In genomic region chr15:60633426-60633968, GRCh38 we compare ENCODE assay signal across 14 cellular contexts.
"Had no signal": no experiment of that assay in that cellular context is flagged by ENCODE, and none has a peak within 500 bp of the region (broad histone marks: within the 10 kb centered on the region; RNA-seq: fewer than 3 reads in every experiment).

No MANE protein-coding gene starts in this region.

- H3K36me3 Mint-ChIP-seq: activated naive CD8-positive, alpha-beta T cell treated with anti-CD3 and anti-CD28 coated beads, Interleukin-2, amount 10 ng/mL, durations not matched to agents 7 days and 5 days had no signal

- DNase-seq: activated CD4-positive, alpha-beta T cell treated with anti-CD3 and anti-CD28 coated beads for 4 hours; activated CD8-positive, alpha-beta memory T cell treated with anti-CD3 and anti-CD28 coated beads, Interleukin-2, amount 50 U/mL, for 4 hours; activated CD8-positive, alpha-beta T cell treated with anti-CD3 and anti-CD28 coated beads for 36 hours; activated naive CD8-positive, alpha-beta T cell treated with anti-CD3 and anti-CD28 coated beads, Interleukin-2, amount 10 ng/mL, durations not matched to agents 7 days and 5 days; activated T-cell treated with anti-CD3 and anti-CD28 coated beads, Interleukin-2, amount 50 U/mL, for 72 hours; anterior cingulate cortex; dorsolateral prefrontal cortex; foreskin fibroblast; glutamatergic neuron; mucosa of descending colon; naive thymus-derived CD8-positive, alpha-beta T cell; posterior cingulate gyrus; tibial artery; uterus had no signal

- H3K27me3 Mint-ChIP-seq: activated CD8-positive, alpha-beta T cell treated with anti-CD3 and anti-CD28 coated beads for 36 hours; naive thymus-derived CD8-positive, alpha-beta T cell had no signal

- H3K9me3 Mint-ChIP-seq: activated naive CD8-positive, alpha-beta T cell treated with anti-CD3 and anti-CD28 coated beads, Interleukin-2, amount 10 ng/mL, durations not matched to agents 7 days and 5 days; naive thymus-derived CD8-positive, alpha-beta T cell had no signal

- ATAC-seq: activated CD8-positive, alpha-beta T cell treated with anti-CD3 and anti-CD28 coated beads for 36 hours; activated T-cell treated with anti-CD3 and anti-CD28 coated beads, Interleukin-2, amount 50 U/mL, for 72 hours; mucosa of descending colon; naive thymus-derived CD8-positive, alpha-beta T cell had no signal

- H3K4me3 Mint-ChIP-seq: activated CD8-positive, alpha-beta T cell treated with anti-CD3 and anti-CD28 coated beads for 36 hours; activated naive CD8-positive, alpha-beta T cell treated with anti-CD3 and anti-CD28 coated beads, Interleukin-2, amount 10 ng/mL, durations not matched to agents 7 days and 5 days; activated T-cell treated with anti-CD3 and anti-CD28 coated beads, Interleukin-2, amount 50 U/mL, for 72 hours; naive thymus-derived CD8-positive, alpha-beta T cell had no signal

- H3K27ac Mint-ChIP-seq: activated CD8-positive, alpha-beta T cell treated with anti-CD3 and anti-CD28 coated beads for 36 hours; activated naive CD8-positive, alpha-beta T cell treated with anti-CD3 and anti-CD28 coated beads, Interleukin-2, amount 10 ng/mL, durations not matched to agents 7 days and 5 days; activated T-cell treated with anti-CD3 and anti-CD28 coated beads, Interleukin-2, amount 50 U/mL, for 72 hours; naive thymus-derived CD8-positive, alpha-beta T cell had no signal
